ENCODE assay signal across 8 cellular contexts in the genomic region with DNA sequence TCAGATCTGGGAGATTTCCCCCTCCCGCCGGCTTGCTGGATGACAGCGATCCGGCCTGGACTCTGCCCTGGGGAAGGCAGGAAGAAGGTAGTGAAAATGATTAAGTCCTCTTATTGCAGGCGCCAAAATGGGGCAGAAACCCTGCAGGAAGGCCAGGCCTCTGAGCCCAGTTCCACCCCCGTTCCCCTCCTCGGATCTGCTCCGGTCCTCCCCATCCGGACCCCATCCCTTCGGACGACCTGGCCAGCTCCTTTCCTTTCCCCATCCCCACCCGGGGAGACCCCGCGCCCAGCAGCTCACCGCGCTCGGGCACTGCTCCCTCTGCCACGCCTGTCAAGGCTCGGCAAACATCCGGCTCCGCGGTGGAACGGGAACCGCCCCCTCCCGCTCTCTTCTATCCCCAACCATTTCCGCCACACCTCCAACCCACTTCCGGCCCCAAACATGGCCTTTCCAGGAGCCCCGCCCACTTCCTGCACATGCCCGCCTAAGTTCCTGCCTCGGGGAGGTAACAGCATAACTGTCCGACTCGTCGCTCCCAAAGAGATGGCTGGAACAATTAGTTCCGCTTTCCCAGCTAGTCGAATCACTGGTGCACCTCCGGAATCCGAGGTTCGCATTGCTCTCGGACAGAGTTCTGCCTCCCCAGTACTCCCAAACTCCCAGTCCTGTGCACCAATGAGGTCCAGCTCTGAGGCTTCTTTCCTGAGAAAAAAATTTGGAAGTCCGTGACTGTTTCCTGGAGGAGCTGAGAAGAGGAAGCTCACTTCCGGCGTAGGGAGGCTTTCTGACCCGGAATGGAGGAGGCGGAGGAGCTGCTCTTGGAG. TPM values are rescaled to one million over a fixed set of nuclear protein-coding genes. Genes with fewer than 3 reads are reported as not detected.
DNase-seq lines count a peak whose midpoint lies in the region; ATAC-seq and TF ChIP-seq lines count a peak whose summit lies in the region.

A gene (minus strand): TSS at position 369 of the 827 bp plus-strand sequence. CDS start 4,512 bp downstream, outside the sequence.
A gene (plus strand): TSS at position 781 of the 827 bp plus-strand sequence. CDS start 17 bp downstream, at position 798.

- H3K27me3 Mint-ChIP-seq in IgD-negative memory B cell: no peaks in the 10 kb centered on the region

- no peaks in the 10 kb centered on the region for H3K9me3 ChIP-seq in mononuclear cell (ENCODE audit: low read depth, low read length)

- H3K4me1 Mint-ChIP-seq in IgD-negative memory B cell: peaks cover 29 to 33% (median 29%) of the 10 kb centered on the region in 3 donors

- peaks cover 47% of the 10 kb centered on the region for H3K4me1 ChIP-seq in mononuclear cell (ENCODE audit: insufficient read depth, low read length)

- H3K36me3 Mint-ChIP-seq in IgD-negative memory B cell: peaks cover 3% of the 10 kb centered on the region

- no peak for TF ChIP-seq CTCF in epithelial cell of esophagus (IDR thresholded peaks at IDR 0.05; ENCODE audit: insufficient read depth, low read depth, low read length, missing control alignments)

- peak within 1 kb of the TSS; percentile 94 to 100 (median 98) for H3K4me3 Mint-ChIP-seq in IgD-negative memory B cell

- DNase-seq in DMS 273 treated with DMSO at 0.1 percent for 48 hours (lab: John Stamatoyannopoulos, UW): peak; percentile 91
- peak; percentile 79 for DNase-seq in OCI-M2 (lab: John Stamatoyannopoulos, UW; ENCODE audit: unreplicated experiment)
- DNase-seq in activated T-cell treated with anti-CD3 and anti-CD28 coated beads for 4 hours: peak; percentile 99
- peak; percentile 99 for DNase-seq in epithelial cell of esophagus (ENCODE audit: low read depth)
- peak; percentile 98 for DNase-seq in stimulated activated CD8-positive, alpha-beta memory T cell treated with anti-CD3 and anti-CD28 coated beads, Interleukin-4, amount 100 ng/mL, for 1 hour (ENCODE audit: low read depth in 2 of 2, low spot score in 1 of 2)

- no peaks in the 10 kb centered on the region for H3K27me3 ChIP-seq in mononuclear cell (ENCODE audit: insufficient read depth, low read length)

- ATAC-seq in GM21529 (IDR thresholded peaks at IDR 0.05; ENCODE audit: unreplicated experiment): peak; percentile 92

- H3K27ac Mint-ChIP-seq in IgD-negative memory B cell: peak within 1 kb of the TSS; percentile 72 to 99 (median 95)

- H3K4me3 ChIP-seq in epithelial cell of esophagus (ENCODE audit: low read length) (peak within 1 kb of the TSS; percentile 99), mononuclear cell (ENCODE audit: low read length) (peak within 1 kb of the TSS; percentile 86)

- no peaks in the 10 kb centered on the region for H3K9me3 Mint-ChIP-seq in IgD-negative memory B cell

RNA-seq across cellular contexts. Expression of the first gene that starts in this region (rescaled TPM):
- 42.6 TPM for polyA plus RNA-seq in IgD-negative memory B cell
- total RNA-seq in mononuclear cell: 22.0 TPM

RNA-seq across cellular contexts. Expression of the second gene that starts in this region (rescaled TPM):
- 12.4 TPM for polyA plus RNA-seq in IgD-negative memory B cell
- 12.1 TPM for total RNA-seq in mononuclear cell

Comparison
In these comparisons a context has a peak if more than half of its experiments do, and no peak if none do; other contexts are left out.
1. Peak in every context shown above with its lines: DNase-seq, ATAC-seq and H3K4me3 ChIP-seq.